In the genomic region with DNA sequence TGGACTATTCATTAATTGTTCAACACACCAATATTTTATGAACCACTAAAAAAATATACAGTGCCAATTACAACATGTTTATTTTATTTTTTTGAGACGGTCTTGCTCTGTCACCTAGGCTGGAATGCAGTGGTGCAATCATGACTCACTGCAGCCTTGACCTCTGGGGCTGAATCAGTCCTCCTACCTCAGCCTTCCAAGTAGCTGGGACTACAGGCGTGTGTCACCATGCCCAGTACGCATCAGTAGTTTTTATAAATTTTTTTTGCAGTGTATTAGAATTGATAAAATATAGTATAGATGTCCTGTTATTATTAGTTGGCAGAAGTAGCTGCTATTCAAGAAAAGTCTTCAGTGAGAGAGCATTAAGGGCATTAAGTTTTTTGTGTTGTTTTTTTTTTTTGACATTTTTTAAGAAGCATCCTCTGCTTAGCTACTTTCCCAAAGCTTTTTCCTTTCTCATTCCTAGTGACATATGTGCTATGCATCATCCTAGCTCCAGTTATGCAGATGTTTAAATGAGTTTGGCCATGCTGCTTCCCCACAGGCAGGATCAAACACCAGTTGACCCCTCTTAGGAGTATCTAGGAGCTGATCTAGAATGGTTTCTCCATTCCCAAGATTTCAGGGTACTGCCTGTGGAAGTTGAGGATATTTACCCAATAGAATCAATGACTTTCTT, we compare ENCODE assay signal across 8 cellular contexts. TPM values are rescaled to one million over a fixed set of nuclear protein-coding genes. Genes with fewer than 3 reads are reported as not detected.
DNase-seq lines count a peak whose midpoint lies in the region; TF ChIP-seq lines count a peak whose summit lies in the region.
"Not testable (repeated sequence)": the region's sequence is repeated elsewhere in the genome, so short reads cannot be mapped to it uniquely, and the experiment has no call there.

No MANE protein-coding gene starts in this region.

- POLR2A ChIA-PET in SK-N-SH (lab: Yijun Ruan, JAX) = not testable (repeated sequence)
- POLR2A ChIA-PET in MCF 10A (lab: Yijun Ruan, JAX) = interaction anchor here (0.7 kb wide), 1 partner anchor 699 kb away, joined by 3 read pairs; no protein-coding TSS in a partner anchor

- H3K9me3 Mint-ChIP-seq in MCF 10A (ENCODE audit: unreplicated experiment) = not testable (repeated sequence)

- TF ChIP-seq EP300 in SK-N-SH (IDR thresholded peaks at IDR 0.05; ENCODE audit: borderline replicate concordance in 1 of 2, low read depth in 1 of 2, low read length in 1 of 2) = 0 out of 4 replicates have a peak, but pooled peaks of 1 of the 2 experiments have one; percentile 13

- not testable (repeated sequence) for H4K20me1 ChIP-seq in SK-N-SH (ENCODE audit: insufficient read depth)

- not testable (repeated sequence) for H3K27me3 ChIP-seq in ACC112 (ENCODE audit: insufficient read depth, low read length); SK-N-SH (ENCODE audit: insufficient read depth); liver (ENCODE audit: control insufficient read depth in 4 of 4, insufficient read depth in 4 of 4, low read length in 3 of 4)

- DNase-seq in GM03348 (ENCODE audit: low spot score) (peak; percentile 33), M059J (ENCODE audit: low read depth) (peak; percentile 95), MCF 10A (ENCODE audit: unreplicated experiment) (peak; percentile 89), fibroblast of peridontal ligament (ENCODE audit: extremely low read depth) (peak; percentile 76), renal cortical epithelial cell (ENCODE audit: low read depth) (peak; percentile 91)
- DNase-seq in SK-N-SH = not testable (repeated sequence)

- H3K27me3 Mint-ChIP-seq in MCF 10A (ENCODE audit: insufficient read depth, unreplicated experiment) = not testable (repeated sequence)

- not testable (repeated sequence) for H3K4me1 Mint-ChIP-seq in MCF 10A (ENCODE audit: insufficient read depth, unreplicated experiment)

- H3K36me3 ChIP-seq in ACC112 (ENCODE audit: insufficient read depth, low read length); SK-N-SH (replicated peaks in 1 of 2; ENCODE audit: control insufficient read depth in 1 of 2, insufficient read depth in 2 of 2, low read length in 1 of 2); liver (ENCODE audit: control insufficient read depth in 4 of 4, insufficient read depth in 3 of 4, low read depth in 1 of 4, low read length in 3 of 4): not testable (repeated sequence)

- H3K9ac ChIP-seq in SK-N-SH; liver (ENCODE audit: low read depth in 1 of 2, low read length in 2 of 2): not testable (repeated sequence)

- not testable (repeated sequence) for H3K4me3 Mint-ChIP-seq in MCF 10A (ENCODE audit: unreplicated experiment)

- H3K4me2 ChIP-seq in SK-N-SH = not testable (repeated sequence)

- H3K27ac Mint-ChIP-seq in MCF 10A (ENCODE audit: low read depth, unreplicated experiment) = not testable (repeated sequence)

- not testable (repeated sequence) for H3K79me2 ChIP-seq in ACC112 (ENCODE audit: control insufficient read depth, insufficient read depth, low read length, unreplicated experiment); SK-N-SH (ENCODE audit: insufficient read depth)

- WGBS in SK-N-SH (ENCODE audit: low lambda C conversion rate) = 26% methylated on average over 3 of the region's 3 CpGs
- 70% methylated on average over 3 of the region's 3 CpGs for WGBS in liver

- CTCF ChIA-PET in SK-N-SH (lab: Yijun Ruan, JAX) = not testable (repeated sequence)
- CTCF ChIA-PET in MCF 10A (lab: Yijun Ruan, JAX) = interaction anchor here (0.6 kb wide), 3 partner anchors 209 to 666 kb away, joined by 3 to 5 read pairs (median 3); no protein-coding TSS in a partner anchor

- not testable (repeated sequence) for H3K4me3 ChIP-seq in ACC112 (ENCODE audit: low read depth, low read length); SK-N-SH (ENCODE audit: low read depth in 2 of 2, low read length in 1 of 2); liver (ENCODE audit: low read depth in 1 of 3, low read length in 3 of 3)

- TF ChIP-seq CTCF in SK-N-SH (IDR thresholded peaks at IDR 0.05); MCF 10A (IDR thresholded peaks at IDR 0.05; ENCODE audit: unreplicated experiment); liver (IDR thresholded peaks at IDR 0.05; ENCODE audit: low read depth, low read length, missing input control): not testable (repeated sequence)

- not testable (repeated sequence) for BruUV-seq in MCF 10A (replicated peaks; lab: Mats Ljungman, UMichigan)

- not testable (repeated sequence) for H3K9me2 ChIP-seq in SK-N-SH

- peaks cover 11% of the 10 kb centered on the region for H3K4me1 ChIP-seq in ACC112 (ENCODE audit: control insufficient read depth, insufficient read depth, low read length, unreplicated experiment)
- not testable (repeated sequence) for H3K4me1 ChIP-seq in SK-N-SH (ENCODE audit: control insufficient read depth in 1 of 2, insufficient read depth in 2 of 2, low read depth in 1 of 2, low read length in 1 of 2); liver (ENCODE audit: control insufficient read depth in 4 of 4, insufficient read depth in 4 of 4, low read length in 3 of 4)

- not testable (repeated sequence) for H2AFZ ChIP-seq in ACC112 (ENCODE audit: low read length, unreplicated experiment); SK-N-SH (ENCODE audit: low read depth)

- peak overlapping the region; percentile 74 for H3K27ac ChIP-seq in ACC112 (ENCODE audit: low read depth, low read length)
- peak overlapping the region in 1 of 2 experiments; percentile 52; a peak in 2 of 4 replicates for H3K27ac ChIP-seq in SK-N-SH (ENCODE audit: low read depth in 2 of 2, low read length in 1 of 2)
- H3K27ac ChIP-seq in liver (ENCODE audit: low read depth in 1 of 2, low read length in 2 of 2) = not testable (repeated sequence)

- peaks cover 36% of the 10 kb centered on the region for H3K36me3 Mint-ChIP-seq in MCF 10A (ENCODE audit: insufficient read depth, unreplicated experiment)

- not testable (repeated sequence) for H3F3A ChIP-seq in SK-N-SH (replicated peaks; ENCODE audit: insufficient read depth)

- not testable (repeated sequence) for TF ChIP-seq RAD21 in SK-N-SH (IDR thresholded peaks at IDR 0.05; ENCODE audit: low read length); liver (IDR thresholded peaks at IDR 0.05)

- intact Hi-C loops in MCF 10A (cut with micrococcal nuclease) = not testable (repeated sequence)

- not testable (repeated sequence) for H3K9me3 ChIP-seq in SK-N-SH; liver (ENCODE audit: control insufficient read depth in 4 of 4, low read length in 3 of 4)

TF ChIP-seq in SK-N-SH, 30 proteins besides CTCF, POLR2A, EP300 and RAD21:
- TF ChIP-seq TCF12 (IDR thresholded peaks at IDR 0.05) (peak; percentile 44; the same call in 1 of the 2 replicates), JUND (IDR thresholded peaks at IDR 0.05) (peak; percentile 63), FOSL2 (IDR thresholded peaks at IDR 0.05; ENCODE audit: borderline replicate concordance, low read depth) (peak; percentile 89), RXRA (IDR thresholded peaks at IDR 0.05; ENCODE audit: borderline replicate concordance, low read depth) (peak; percentile 58; the same call in 1 of the 2 replicates), TEAD4 (IDR thresholded peaks at IDR 0.05; ENCODE audit: borderline replicate concordance, insufficient read depth) (peak; percentile 58; the same call in 1 of the 2 replicates)
TF ChIP-seq in SK-N-SH: peak in this region for 5; not testable (repeated sequence) for 25.

TF ChIP-seq in liver, 16 proteins besides CTCF, POLR2A, EP300 and RAD21:
- TF ChIP-seq HNF4A (conservative IDR thresholded peaks at IDR 0.05) = peak; percentile 33 to 39
- peak; percentile 80 to 85 for TF ChIP-seq JUND (IDR thresholded peaks at IDR 0.05)
- peak in 1 of 2 donors; percentile 14 for TF ChIP-seq RXRA (IDR thresholded peaks at IDR 0.05)
- TF ChIP-seq, protein P1, sequence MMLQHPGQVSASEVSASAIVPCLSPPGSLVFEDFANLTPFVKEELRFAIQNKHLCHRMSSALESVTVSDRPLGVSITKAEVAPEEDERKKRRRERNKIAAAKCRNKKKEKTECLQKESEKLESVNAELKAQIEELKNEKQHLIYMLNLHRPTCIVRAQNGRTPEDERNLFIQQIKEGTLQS (IDR thresholded peaks at IDR 0.05) = peak; percentile 80

RNA-seq across cellular contexts. Expression of a gene that starts 35.5 kb away (rescaled TPM):
- total RNA-seq in M059J (2014; rRNA removed; shearing (Covaris generic)) = 2.3 and 2.5 TPM in 2 replicates
- polyA plus RNA-seq in SK-N-SH (2012; rRNA removed) (0.78 and 0.81 TPM in 2 replicates), liver (1 to 10 TPM in 1 of 2 donors, under 1 TPM in 1; 0.55 to 2.1 TPM)
- polyA plus RNA-seq in SK-N-SH (2012; cell fraction: cytosol; rRNA removed) = 0.68 and 0.95 TPM in 2 replicates
- polyA plus RNA-seq in SK-N-SH (2012; cell fraction: nucleus; rRNA removed) = 0.77 and 2.3 TPM in 2 replicates
- total RNA-seq in MCF 10A (2022) (9.4 and 10.0 TPM in 2 replicates), liver (1 to 10 TPM; 1.1 to 5.1 TPM), renal cortical epithelial cell (4.3 and 13.3 TPM in 2 replicates)
